ENCODE assay signal across 2 cellular contexts in genomic region chr20:54726687-54727086, GRCh38.
TF ChIP-seq lines count a peak whose summit lies in the region.

No MANE protein-coding gene starts in this region.

TF ChIP-seq in SK-N-SH, 30 proteins besides CTCF, POLR2A, EP300 and RAD21 (continued from another document):
- TF ChIP-seq USF2 (IDR thresholded peaks at IDR 0.05; ENCODE audit: borderline replicate concordance, low read depth, low read length) (no peak), GATA2 (CRISPR knock-in tag; IDR thresholded peaks at IDR 0.05) (no peak)

TF ChIP-seq in SK-N-SH treated with all-trans-retinoic acid at 6 μM for 48 hours, 23 proteins besides CTCF, POLR2A, EP300 and RAD21 (continued from another document):
- TF ChIP-seq CREB5 (CRISPR knock-in tag; IDR thresholded peaks at IDR 0.05; ENCODE audit: low read depth) = no peak
- no peak for TF ChIP-seq ZFP30 (CRISPR knock-in tag; IDR thresholded peaks at IDR 0.05)
- no peak for TF ChIP-seq ISL1 (CRISPR knock-in tag; IDR thresholded peaks at IDR 0.05)
- no peak for TF ChIP-seq OSR1 (CRISPR knock-in tag; IDR thresholded peaks at IDR 0.05)
- TF ChIP-seq RARB (CRISPR knock-in tag; IDR thresholded peaks at IDR 0.05) = no peak
- TF ChIP-seq CSDC2 (CRISPR knock-in tag; IDR thresholded peaks at IDR 0.05) = no peak
- TF ChIP-seq PATZ1 (CRISPR knock-in tag; IDR thresholded peaks at IDR 0.05; ENCODE audit: borderline replicate concordance) = no peak
